In genomic region chr22:23233084-23233501, GRCh38 we compare ENCODE assay signal across 10 cellular contexts. TPM values are rescaled to one million over a fixed set of nuclear protein-coding genes. Genes with fewer than 3 reads are reported as not detected.
DNase-seq lines count a peak whose midpoint lies in the region; ATAC-seq and TF ChIP-seq lines count a peak whose summit lies in the region.
"Had no signal": no experiment of that assay in that cellular context is flagged by ENCODE, and none has a peak within 500 bp of the region (broad histone marks: within the 10 kb centered on the region; RNA-seq: fewer than 3 reads in every experiment).

No MANE protein-coding gene starts in this region.

- H3K36me3 Mint-ChIP-seq in activated CD4-positive, alpha-beta T cell treated with anti-CD3 and anti-CD28 coated beads, Interleukin-2, amount 10 ng/mL, durations not matched to agents 7 days and 5 days (ENCODE audit: low read depth): peaks cover 29% of the 10 kb centered on the region

- peaks cover 24% of the 10 kb centered on the region for H3K4me1 ChIP-seq in body of pancreas

- H3K27ac Mint-ChIP-seq in activated CD4-positive, alpha-beta T cell treated with anti-CD3 and anti-CD28 coated beads, Interleukin-2, amount 10 ng/mL, durations not matched to agents 7 days and 5 days: peak overlapping the region; percentile 54

- no peak overlapping the region for H3K4me3 Mint-ChIP-seq in activated CD4-positive, alpha-beta T cell treated with anti-CD3 and anti-CD28 coated beads, Interleukin-2, amount 10 ng/mL, durations not matched to agents 7 days and 5 days

- no peaks in the 10 kb centered on the region for H3K9me3 ChIP-seq in body of pancreas

- H3K4me3 ChIP-seq in fibroblast of villous mesenchyme (ENCODE audit: low read depth, low read length): no peak overlapping the region
- H3K4me3 ChIP-seq in body of pancreas: no peak overlapping the region

- no peaks in the 10 kb centered on the region for H3K36me3 ChIP-seq in body of pancreas (replicated peaks in 1 of 2; ENCODE audit: insufficient read depth in 1 of 2, low read depth in 2 of 2)

- ATAC-seq in SK-N-SH treated with all-trans-retinoic acid at 6 μM for 48 hours (peak; percentile 52), sciatic nerve (peak; percentile 41), body of pancreas (no peak)

- 72 to 94% methylated on average over 10 of the region's 10 CpGs for WGBS in body of pancreas, 2 donors

- DNase-seq in activated CD4-positive, alpha-beta T cell treated with anti-CD3 and anti-CD28 coated beads, Interleukin-2, amount 10 ng/mL, durations not matched to agents 7 days and 5 days: no peak
- no peak for DNase-seq in activated CD4-positive, alpha-beta T cell treated with anti-CD3 and anti-CD28 coated beads for 1 hour
- DNase-seq in fibroblast of villous mesenchyme (ENCODE audit: low read depth): no peak
- DNase-seq in sciatic nerve (ENCODE audit: low spot score): no peak
- DNase-seq in NCI-H82 treated with DMSO at 0.1 percent for 48 hours (lab: John Stamatoyannopoulos, UW; ENCODE audit: unreplicated experiment): no peak
- DNase-seq in RPMI8226: no peak
- DNase-seq in body of pancreas: no peak
- DNase-seq: NCI-H524 treated with DMSO at 0.1 percent for 48 hours, T-helper 1 cell had no signal

- H3K27me3 Mint-ChIP-seq in activated CD4-positive, alpha-beta T cell treated with anti-CD3 and anti-CD28 coated beads, Interleukin-2, amount 10 ng/mL, durations not matched to agents 7 days and 5 days: no peaks in the 10 kb centered on the region

- TF ChIP-seq CTCF in fibroblast of villous mesenchyme (IDR thresholded peaks at IDR 0.05; ENCODE audit: insufficient read depth, low read depth, low read length): peak; percentile 17
- TF ChIP-seq CTCF in body of pancreas (IDR thresholded peaks at IDR 0.05): no peak

- intact Hi-C loops in sciatic nerve (cut with DNase I) (no loop called here), body of pancreas (cut with DNase I) (no loop called here)

- no peak for TF ChIP-seq POLR2A in body of pancreas (IDR thresholded peaks at IDR 0.05)

- H3K9me3 Mint-ChIP-seq in activated CD4-positive, alpha-beta T cell treated with anti-CD3 and anti-CD28 coated beads, Interleukin-2, amount 10 ng/mL, durations not matched to agents 7 days and 5 days: peaks cover 17% of the 10 kb centered on the region

- H3K27ac ChIP-seq in body of pancreas: no peak overlapping the region

- no peaks in the 10 kb centered on the region for H3K27me3 ChIP-seq in body of pancreas

- CTCF ChIA-PET in activated CD4-positive, alpha-beta T cell treated with anti-CD3 and anti-CD28 coated beads, Interleukin-2, amount 10 ng/mL, durations not matched to agents 7 days and 5 days (lab: Charles Lee): interaction anchor here (1.9 kb wide), 1 partner anchor 10 kb away, joined by 5 read pairs; no protein-coding TSS in a partner anchor

- H3K4me1 Mint-ChIP-seq in activated CD4-positive, alpha-beta T cell treated with anti-CD3 and anti-CD28 coated beads, Interleukin-2, amount 10 ng/mL, durations not matched to agents 7 days and 5 days: peaks cover 24% of the 10 kb centered on the region

- POLR2A ChIA-PET in activated CD4-positive, alpha-beta T cell treated with anti-CD3 and anti-CD28 coated beads, Interleukin-2, amount 10 ng/mL, durations not matched to agents 7 days and 5 days (lab: Charles Lee): no interaction called here

TF ChIP-seq in SK-N-SH treated with all-trans-retinoic acid at 6 μM for 48 hours, 23 proteins besides CTCF, POLR2A, EP300 and RAD21:
- TF ChIP-seq SNAI2 (CRISPR knock-in tag; IDR thresholded peaks at IDR 0.05) (no peak), ZNF565 (CRISPR knock-in tag; conservative IDR thresholded peaks at IDR 0.05; ENCODE audit: low read depth) (no peak), CREB5 (CRISPR knock-in tag; IDR thresholded peaks at IDR 0.05; ENCODE audit: low read depth) (no peak), ZNF8 (CRISPR knock-in tag; IDR thresholded peaks at IDR 0.05) (no peak), RARB (CRISPR knock-in tag; IDR thresholded peaks at IDR 0.05) (no peak), ISL1 (CRISPR knock-in tag; IDR thresholded peaks at IDR 0.05) (no peak)

RNA-seq across cellular contexts. Expression of gene BCR, which starts 52.8 kb away (rescaled TPM):
- total RNA-seq in activated CD4-positive, alpha-beta T cell treated with anti-CD3 and anti-CD28 coated beads, Interleukin-2, amount 10 ng/mL, durations not matched to agents 7 days and 5 days: 10 to 100 TPM; 45.6 to 48.1 TPM
- 36.7 and 40.9 TPM in 2 replicates for total RNA-seq in fibroblast of villous mesenchyme
- total RNA-seq in sciatic nerve: 101 TPM
- 10 to 100 TPM; 28.3 to 71.2 TPM for total RNA-seq in body of pancreas
